In genomic region chr10:67175354-67175753, GRCh38 we compare ENCODE assay signal across 24 cellular contexts.
"Had no signal": no experiment of that assay in that cellular context is flagged by ENCODE, and none has a peak within 500 bp of the region (broad histone marks: within the 10 kb centered on the region; RNA-seq: fewer than 3 reads in every experiment).

No MANE protein-coding gene starts in this region.

- H3K36me3 ChIP-seq: SJSA1 had no signal

- ATAC-seq: K562 had no signal

- H3K27ac ChIP-seq: HL-60, KMS-11, SJSA1, SK-N-MC had no signal

- H3K9ac ChIP-seq: KMS-11 had no signal

- H3K9me3 ChIP-seq: SJSA1 had no signal

- H3K27me3 ChIP-seq: SJSA1 had no signal

- DNase-seq: Kasumi-1, MM.1S, NCI-H1092 treated with DMSO at 0.1 percent for 48 hours, NCI-H1436, NCI-H187, NCI-H2029, NCI-H2081 treated with DMSO at 0.1 percent for 48 hours, NCI-H2171, NCI-H226, NCI-H446, NCI-H510A, NCI-H524 treated with DMSO at 0.1 percent for 48 hours, NCI-H69, NCI-H774, Right ventricle myocardium superior, RPMI8226, SIG-M5 had no signal

- H3K4me3 ChIP-seq: K562, SJSA1, SK-N-MC had no signal

- FAIRE-seq: HTR-8/SVneo, K562, RCC 7860 had no signal

- H3K4me2 ChIP-seq: KMS-11 had no signal

- H3K4me1 ChIP-seq: SJSA1 had no signal
